ENCODE assay signal across 3 cellular contexts in genomic region chr2:132698347-132698746, GRCh38. TPM values are rescaled to one million over a fixed set of nuclear protein-coding genes. Genes with fewer than 3 reads are reported as not detected.
"Had no signal": no experiment of that assay in that cellular context is flagged by ENCODE, and none has a peak within 500 bp of the region (broad histone marks: within the 10 kb centered on the region; RNA-seq: fewer than 3 reads in every experiment).

No MANE protein-coding gene starts in this region.

RNA-seq across cellular contexts. Expression of gene LYPD1, which starts 28.3 kb away (rescaled TPM):
- total RNA-seq: HepG2, K562 had no signal
- polyA plus RNA-seq: HepG2, IgD-negative memory B cell, K562 had no signal
